26 cellular contexts compared by ENCODE assay signal in the genomic region with DNA sequence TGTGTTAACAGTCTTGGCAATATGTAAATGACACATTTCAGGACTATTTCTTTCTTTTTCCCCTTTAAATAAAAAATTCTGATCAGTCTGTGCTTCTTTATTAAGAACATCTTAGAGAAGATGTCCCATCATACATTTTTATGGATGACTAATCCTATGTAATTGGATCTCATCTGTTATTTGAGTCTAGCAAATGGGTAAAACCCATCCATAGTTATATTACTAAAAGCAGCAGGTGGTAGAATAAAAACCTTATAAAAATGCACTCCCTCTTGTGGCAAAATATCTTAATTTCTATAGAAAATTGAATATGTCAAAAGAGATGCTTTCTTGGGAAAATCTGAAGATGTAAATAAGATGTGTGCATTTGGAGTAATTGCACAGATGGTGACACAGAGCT. TPM values are rescaled to one million over a fixed set of nuclear protein-coding genes. Genes with fewer than 3 reads are reported as not detected.
DNase-seq lines count a peak whose midpoint lies in the region; ATAC-seq and TF ChIP-seq lines count a peak whose summit lies in the region.
"Had no signal": no experiment of that assay in that cellular context is flagged by ENCODE, and none has a peak within 500 bp of the region (broad histone marks: within the 10 kb centered on the region; RNA-seq: fewer than 3 reads in every experiment).

No MANE protein-coding gene starts in this region.

- H3K4me3 ChIP-seq in heart left ventricle (no peak overlapping the region), upper lobe of right lung (no peak overlapping the region)
- H3K4me3 ChIP-seq: gastroesophageal sphincter, PC-9 had no signal

- intact Hi-C loops in heart left ventricle (cut with DNase I) (no loop called here), upper lobe of right lung (cut with DNase I) (no loop called here)

- ATAC-seq in heart left ventricle (no peak), upper lobe of right lung (no peak)
- ATAC-seq: gastroesophageal sphincter; naive thymus-derived CD4-positive, alpha-beta T cell; stimulated activated naive CD8-positive, alpha-beta T cell treated with anti-CD3 and anti-CD28 coated beads, Interleukin-15, Interleukin-2, amounts not matched to agents 100 U/mL and 50 U/mL, for 24 hours had no signal

- peak; percentile 36 for DNase-seq in NCI-H2171 treated with DMSO at 0.1 percent for 48 hours (lab: John Stamatoyannopoulos, UW)
- no peak for DNase-seq in NCI-H2171 (lab: John Stamatoyannopoulos, UW)
- peak; percentile 9 for DNase-seq in M059J (ENCODE audit: low read depth)
- peak; percentile 16 for DNase-seq in brain pericyte (ENCODE audit: low read depth, low spot score)
- no peak for DNase-seq in heart left ventricle
- no peak for DNase-seq in GM10266 (ENCODE audit: extremely low spot score)
- DNase-seq in upper lobe of right lung, result no peak
- no peak for DNase-seq in NCI-H187 (lab: John Stamatoyannopoulos, UW)
- DNase-seq: activated B cell treated with CpG ODN at 0.5 μM for 24 hours; activated CD4-positive, alpha-beta memory T cell treated with anti-CD3 and anti-CD28 coated beads, Interleukin-2, amount 10 ng/mL, durations not matched to agents 7 days and 5 days; activated T-cell treated with anti-CD3 and anti-CD28 coated beads, Interleukin-2, amount 50 U/mL, for 24 hours; brain microvascular endothelial cell; CD4-positive, alpha-beta T cell; DMS53; KBM-7; mesendoderm; naive thymus-derived CD4-positive, alpha-beta T cell; NCI-H1048; NCI-H2227 treated with DMSO at 0.1 percent for 48 hours; NCI-H774; PC-9; stimulated activated CD4-positive, alpha-beta T cell treated with anti-CD3 and anti-CD28 coated beads, Interleukin-1b, Interleukin-23, amount 100 ng/mL, for 48 hours; stimulated activated naive CD8-positive, alpha-beta T cell treated with anti-CD3 and anti-CD28 coated beads, Interleukin-15, Interleukin-2, amounts not matched to agents 100 U/mL and 50 U/mL, for 24 hours had no signal

- H3K27me3 ChIP-seq in heart left ventricle, result no peaks in the 10 kb centered on the region
- no peaks in the 10 kb centered on the region for H3K27me3 ChIP-seq in upper lobe of right lung
- H3K27me3 ChIP-seq: brain microvascular endothelial cell, gastroesophageal sphincter had no signal

- H3K9me3 ChIP-seq in heart left ventricle, result no peaks in the 10 kb centered on the region
- no peaks in the 10 kb centered on the region for H3K9me3 ChIP-seq in upper lobe of right lung
- H3K9me3 ChIP-seq: gastroesophageal sphincter had no signal

- peaks cover 0 to 14% (median 0%) of the 10 kb centered on the region in 12 donors for H3K4me1 ChIP-seq in heart left ventricle
- H3K4me1 ChIP-seq in upper lobe of right lung, result no peaks in the 10 kb centered on the region
- H3K4me1 ChIP-seq: gastroesophageal sphincter had no signal

- no peak for TF ChIP-seq POLR2A in heart left ventricle (IDR thresholded peaks at IDR 0.05)

- H3K27ac ChIP-seq in heart left ventricle (no peak overlapping the region), upper lobe of right lung (no peak overlapping the region)
- H3K27ac ChIP-seq: brain microvascular endothelial cell, gastroesophageal sphincter, PC-9 had no signal

- TF ChIP-seq CTCF in heart left ventricle (IDR thresholded peaks at IDR 0.05), result no peak
- no peak for TF ChIP-seq CTCF in GM10266 (IDR thresholded peaks at IDR 0.05; ENCODE audit: control insufficient read depth, insufficient read depth, low read depth, missing control alignments)
- no peak for TF ChIP-seq CTCF in upper lobe of right lung (IDR thresholded peaks at IDR 0.05)

- peaks cover 0 to 100% (median 97%) of the 10 kb centered on the region in 9 donors for H3K36me3 ChIP-seq in heart left ventricle
- H3K36me3 ChIP-seq in upper lobe of right lung, result peaks cover 95% of the 10 kb centered on the region

RNA-seq across cellular contexts. Expression of a gene that starts 35.3 kb away (rescaled TPM):
- total RNA-seq in M059J (2014; rRNA removed; shearing (Covaris generic)), result 8.9 and 25.4 TPM in 2 replicates
- 10 to 100 TPM; 13.0 to 29.6 (median 21.7) TPM for total RNA-seq in heart left ventricle
- 10 to 100 TPM in 1 of 2 donors, 1 to 10 TPM in 1; 9.2 to 10.1 TPM for polyA plus RNA-seq in heart left ventricle
- 35.6 TPM for total RNA-seq in upper lobe of right lung

RNA-seq across cellular contexts. Expression of a gene that starts 43.8 kb away (rescaled TPM):
- 0.37 and 6.2 TPM in 2 replicates for total RNA-seq in M059J (2014; rRNA removed; shearing (Covaris generic))
- under 1 TPM in 3 of 9 donors, not detected in 6; 0.13 to 0.77 (median 0.27) TPM for total RNA-seq in heart left ventricle
- under 1 TPM in 1 of 2 donors, not detected in 1; 0.11 TPM for polyA plus RNA-seq in heart left ventricle
- 20.0 TPM for total RNA-seq in upper lobe of right lung
- total RNA-seq: activated CD4-positive, alpha-beta memory T cell treated with anti-CD3 and anti-CD28 coated beads, Interleukin-2, amount 10 ng/mL, durations not matched to agents 7 days and 5 days; endothelial cell of umbilical vein; naive thymus-derived CD4-positive, alpha-beta T cell; SK-MEL-5 had no signal
- polyA plus RNA-seq: endothelial cell of umbilical vein; naive thymus-derived CD4-positive, alpha-beta T cell had no signal

Comparison
In these comparisons a context has a peak if more than half of its experiments do, and no peak if none do; other contexts are left out.
1. DNase-seq: peak in NCI-H2171 treated with DMSO at 0.1 percent for 48 hours (single experiment), M059J (single experiment) and brain pericyte (single experiment); none in NCI-H2171 (single experiment), heart left ventricle (0 of 5), GM10266 (single experiment), upper lobe of right lung (single experiment) and NCI-H187 (0 of 2).